Comparison of ENCODE assay signal across 26 cellular contexts in genomic region chr2:32990556-32990955, GRCh38. TPM values are rescaled to one million over a fixed set of nuclear protein-coding genes. Genes with fewer than 3 reads are reported as not detected.
DNase-seq lines count a peak whose midpoint lies in the region; ATAC-seq, FAIRE-seq and TF ChIP-seq lines count a peak whose summit lies in the region.
"Had no signal": no experiment of that assay in that cellular context is flagged by ENCODE, and none has a peak within 500 bp of the region (broad histone marks: within the 10 kb centered on the region; RNA-seq: fewer than 3 reads in every experiment).

No MANE protein-coding gene starts in this region.

- H3K27ac Mint-ChIP-seq in stimulated activated effector memory CD8-positive, alpha-beta T cell treated with anti-CD3 and anti-CD28 coated beads, Interleukin-12 subunit alpha, Interleukin-12 subunit beta, amount 100 ng/mL, for 72 hours = no peak overlapping the region
- no peak overlapping the region for H3K27ac Mint-ChIP-seq in progenitor cell of endocrine pancreas
- H3K27ac Mint-ChIP-seq: CD14-positive monocyte; CD4-positive, alpha-beta T cell; CD8-positive, alpha-beta memory T cell; GM23338; H9 had no signal

- H3K9me3 ChIP-seq in PC-3 (ENCODE audit: low read length) (no peaks in the 10 kb centered on the region), upper lobe of left lung (no peaks in the 10 kb centered on the region)
- H3K9me3 ChIP-seq: A549, BE2C had no signal

- H2AFZ ChIP-seq in PC-3 (ENCODE audit: low read length) = no peak overlapping the region
- H2AFZ ChIP-seq: GM23338 had no signal

- no peak overlapping the region for H3K9ac ChIP-seq in PC-3 (ENCODE audit: low read length)
- H3K9ac ChIP-seq: BLaER1 treated with 17β-estradiol and CSF1 and Interleukin-3, amounts not matched to agents 10 nM and 100 nM had no signal

- TF ChIP-seq EP300 in upper lobe of left lung (IDR thresholded peaks at IDR 0.05) = no peak

- H3K4me3 ChIP-seq in PC-3 (ENCODE audit: low read length) (no peak overlapping the region), bronchial epithelial cell (ENCODE audit: low read depth, low read length) (no peak overlapping the region), upper lobe of left lung (no peak overlapping the region)
- H3K4me3 ChIP-seq: A549; BLaER1 treated with 17β-estradiol and CSF1 and Interleukin-3, amounts not matched to agents 10 nM and 100 nM; GM23338 had no signal

- ATAC-seq in PC-3 (peak; percentile 84), upper lobe of left lung (ENCODE audit: low FRiP score in 2 of 2) (no peak), GM21528 (IDR thresholded peaks at IDR 0.05; ENCODE audit: low FRiP score, unreplicated experiment) (no peak)
- ATAC-seq in stimulated activated effector memory CD8-positive, alpha-beta T cell treated with anti-CD3 and anti-CD28 coated beads, Interleukin-12 subunit alpha, Interleukin-12 subunit beta, amount 100 ng/mL, for 72 hours = peak; percentile 13
- ATAC-seq: A549, GM23338, HCT116 had no signal

- no peaks in the 10 kb centered on the region for H3K4me1 Mint-ChIP-seq in stimulated activated effector memory CD8-positive, alpha-beta T cell treated with anti-CD3 and anti-CD28 coated beads, Interleukin-12 subunit alpha, Interleukin-12 subunit beta, amount 100 ng/mL, for 72 hours
- H3K4me1 Mint-ChIP-seq in progenitor cell of endocrine pancreas (ENCODE audit: low read depth) = no peaks in the 10 kb centered on the region
- H3K4me1 Mint-ChIP-seq: CD14-positive monocyte; CD8-positive, alpha-beta memory T cell; GM23338 had no signal

- 0 out of 2 replicates have a peak, but pooled peaks cover 7% of the 10 kb centered on the region for H3K9me2 ChIP-seq in PC-3 (replicated peaks; ENCODE audit: low read length)

- H4K20me1 ChIP-seq in PC-3 (ENCODE audit: low read length) = no peaks in the 10 kb centered on the region
- H4K20me1 ChIP-seq: BLaER1 treated with 17β-estradiol and CSF1 and Interleukin-3, amounts not matched to agents 10 nM and 100 nM had no signal

- peak; percentile 5 for DNase-seq in ELR (ENCODE audit: low read depth)
- peak; percentile 67 for DNase-seq in PC-3
- peak; percentile 87 for DNase-seq in bronchial epithelial cell (ENCODE audit: low read depth)
- no peak for DNase-seq in stimulated activated effector memory CD8-positive, alpha-beta T cell treated with anti-CD3 and anti-CD28 coated beads, Interleukin-12 subunit alpha, Interleukin-12 subunit beta, amount 100 ng/mL, for 72 hours (ENCODE audit: low spot score in 2 of 2)
- DNase-seq in progenitor cell of endocrine pancreas (ENCODE audit: low spot score, unreplicated experiment) = no peak
- DNase-seq in upper lobe of left lung = no peak
- DNase-seq: 8988T; ACHN; AML-193; BE2C; CD4-positive, alpha-beta T cell; CD8-positive, alpha-beta memory T cell; DMS 273 treated with DMSO at 0.1 percent for 48 hours; DMS79; EL; GF-D8; H9 had no signal

- H3K27me3 ChIP-seq in PC-3 (ENCODE audit: low read length) (no peaks in the 10 kb centered on the region), bronchial epithelial cell (ENCODE audit: control insufficient read depth, insufficient read depth, low read length) (no peaks in the 10 kb centered on the region), upper lobe of left lung (no peaks in the 10 kb centered on the region)
- H3K27me3 ChIP-seq: BE2C; BLaER1 treated with 17β-estradiol and CSF1 and Interleukin-3, amounts not matched to agents 10 nM and 100 nM had no signal

- H3K79me2 ChIP-seq in PC-3 (ENCODE audit: low read length) = no peaks in the 10 kb centered on the region

- H3K4me2 ChIP-seq in PC-3 (ENCODE audit: low read length) = peak overlapping the region; percentile 29
- H3K4me2 ChIP-seq: A549; BLaER1 treated with 17β-estradiol and CSF1 and Interleukin-3, amounts not matched to agents 10 nM and 100 nM; GM23338 had no signal

- BruUV-seq in PC-3 (replicated peaks; lab: Mats Ljungman, UMichigan) = no TSS peak

- peak overlapping the region; percentile 55 for H3K27ac ChIP-seq in PC-3 (ENCODE audit: low read length)
- no peak overlapping the region for H3K27ac ChIP-seq in upper lobe of left lung
- H3K27ac ChIP-seq: A549; BLaER1 treated with 17β-estradiol and CSF1 and Interleukin-3, amounts not matched to agents 10 nM and 100 nM had no signal

- no peaks in the 10 kb centered on the region for H3K36me3 Mint-ChIP-seq in stimulated activated effector memory CD8-positive, alpha-beta T cell treated with anti-CD3 and anti-CD28 coated beads, Interleukin-12 subunit alpha, Interleukin-12 subunit beta, amount 100 ng/mL, for 72 hours
- peaks cover 3% of the 10 kb centered on the region for H3K36me3 Mint-ChIP-seq in progenitor cell of endocrine pancreas (ENCODE audit: insufficient read depth)
- H3K36me3 Mint-ChIP-seq: CD14-positive monocyte; CD8-positive, alpha-beta memory T cell had no signal

- FAIRE-seq in bronchial epithelial cell (lab: Jason Lieb, UNC) = no peak
- FAIRE-seq: A549, D721Med, GM12892, GM19239 had no signal

- H3K36me3 ChIP-seq in PC-3 (ENCODE audit: low read depth, low read length) (no peaks in the 10 kb centered on the region), bronchial epithelial cell (ENCODE audit: control insufficient read depth, insufficient read depth, low read length) (no peaks in the 10 kb centered on the region), upper lobe of left lung (no peaks in the 10 kb centered on the region)
- H3K36me3 ChIP-seq: BE2C; BLaER1 treated with 17β-estradiol and CSF1 and Interleukin-3, amounts not matched to agents 10 nM and 100 nM had no signal

- no peaks in the 10 kb centered on the region for H3F3A ChIP-seq in PC-3 (ENCODE audit: low read length, unreplicated experiment)

- no peak overlapping the region for H3K4me3 Mint-ChIP-seq in stimulated activated effector memory CD8-positive, alpha-beta T cell treated with anti-CD3 and anti-CD28 coated beads, Interleukin-12 subunit alpha, Interleukin-12 subunit beta, amount 100 ng/mL, for 72 hours
- H3K4me3 Mint-ChIP-seq in progenitor cell of endocrine pancreas (ENCODE audit: low read depth) = no peak overlapping the region
- H3K4me3 Mint-ChIP-seq: CD14-positive monocyte; CD4-positive, alpha-beta T cell; CD8-positive, alpha-beta memory T cell; GM23338; H9 had no signal

- TF ChIP-seq CTCF in PC-3 (conservative IDR thresholded peaks at IDR 0.05; ENCODE audit: low read depth, low read length) (no peak), bronchial epithelial cell (IDR thresholded peaks at IDR 0.05; ENCODE audit: insufficient read depth, low read length, severe bottlenecking) (no peak), progenitor cell of endocrine pancreas (IDR thresholded peaks at IDR 0.05; ENCODE audit: unreplicated experiment) (no peak), upper lobe of left lung (IDR thresholded peaks at IDR 0.05) (no peak)

- no peak for TF ChIP-seq POLR2A in upper lobe of left lung (IDR thresholded peaks at IDR 0.05)

- intact Hi-C loops in PC-3 (cut with micrococcal nuclease) = no loop called here

- H3K27me3 Mint-ChIP-seq in progenitor cell of endocrine pancreas = no peaks in the 10 kb centered on the region

- no peaks in the 10 kb centered on the region for H3K9me3 Mint-ChIP-seq in stimulated activated effector memory CD8-positive, alpha-beta T cell treated with anti-CD3 and anti-CD28 coated beads, Interleukin-12 subunit alpha, Interleukin-12 subunit beta, amount 100 ng/mL, for 72 hours
- no peaks in the 10 kb centered on the region for H3K9me3 Mint-ChIP-seq in progenitor cell of endocrine pancreas (ENCODE audit: low read depth)
- H3K9me3 Mint-ChIP-seq: CD4-positive, alpha-beta T cell; GM23338; H9 had no signal

- CTCF ChIA-PET in PC-3 (lab: Charles Lee) = interaction anchor here (0.6 kb wide), 1 partner anchor 43 kb away, joined by 7 read pairs; no protein-coding TSS in a partner anchor

- peaks cover 19% of the 10 kb centered on the region for H3K4me1 ChIP-seq in PC-3 (ENCODE audit: insufficient read depth, low read length)
- H3K4me1 ChIP-seq in upper lobe of left lung = no peaks in the 10 kb centered on the region
- H3K4me1 ChIP-seq: BE2C had no signal

- POLR2A ChIA-PET in PC-3 (lab: Charles Lee; ENCODE audit: unreplicated experiment) = no interaction called here

- 0% methylated on average over 1 of the region's 1 CpG for WGBS in upper lobe of left lung, 2 donors

RNA-seq across cellular contexts. Expression of gene LTBP1, which starts 43.8 kb away (rescaled TPM):
- total RNA-seq in PC-3 (2014; rRNA removed) (34.0 and 45.9 TPM in 2 replicates), bronchial epithelial cell (6.6 and 10.6 TPM in 2 replicates), progenitor cell of endocrine pancreas (59.7 and 63.0 TPM in 2 replicates), upper lobe of left lung (10 to 100 TPM; 11.5 to 45.0 (median 27.1) TPM)
- total RNA-seq: CD8-positive, alpha-beta memory T cell had no signal

Comparison
In these comparisons a context has a peak if more than half of its experiments do, and no peak if none do; other contexts are left out.
1. DNase-seq: peak in ELR (single experiment), PC-3 (single experiment) and bronchial epithelial cell (single experiment); none in stimulated activated effector memory CD8-positive, alpha-beta T cell treated with anti-CD3 and anti-CD28 coated beads, Interleukin-12 subunit alpha, Interleukin-12 subunit beta, amount 100 ng/mL, for 72 hours (0 of 2), progenitor cell of endocrine pancreas (single experiment) and upper lobe of left lung (0 of 2).
2. ATAC-seq: peak in PC-3 (single experiment) and stimulated activated effector memory CD8-positive, alpha-beta T cell treated with anti-CD3 and anti-CD28 coated beads, Interleukin-12 subunit alpha, Interleukin-12 subunit beta, amount 100 ng/mL, for 72 hours (single experiment); none in upper lobe of left lung (0 of 2) and GM21528 (single experiment).